ENCODE assay signal across 1 cellular context in the genomic region with DNA sequence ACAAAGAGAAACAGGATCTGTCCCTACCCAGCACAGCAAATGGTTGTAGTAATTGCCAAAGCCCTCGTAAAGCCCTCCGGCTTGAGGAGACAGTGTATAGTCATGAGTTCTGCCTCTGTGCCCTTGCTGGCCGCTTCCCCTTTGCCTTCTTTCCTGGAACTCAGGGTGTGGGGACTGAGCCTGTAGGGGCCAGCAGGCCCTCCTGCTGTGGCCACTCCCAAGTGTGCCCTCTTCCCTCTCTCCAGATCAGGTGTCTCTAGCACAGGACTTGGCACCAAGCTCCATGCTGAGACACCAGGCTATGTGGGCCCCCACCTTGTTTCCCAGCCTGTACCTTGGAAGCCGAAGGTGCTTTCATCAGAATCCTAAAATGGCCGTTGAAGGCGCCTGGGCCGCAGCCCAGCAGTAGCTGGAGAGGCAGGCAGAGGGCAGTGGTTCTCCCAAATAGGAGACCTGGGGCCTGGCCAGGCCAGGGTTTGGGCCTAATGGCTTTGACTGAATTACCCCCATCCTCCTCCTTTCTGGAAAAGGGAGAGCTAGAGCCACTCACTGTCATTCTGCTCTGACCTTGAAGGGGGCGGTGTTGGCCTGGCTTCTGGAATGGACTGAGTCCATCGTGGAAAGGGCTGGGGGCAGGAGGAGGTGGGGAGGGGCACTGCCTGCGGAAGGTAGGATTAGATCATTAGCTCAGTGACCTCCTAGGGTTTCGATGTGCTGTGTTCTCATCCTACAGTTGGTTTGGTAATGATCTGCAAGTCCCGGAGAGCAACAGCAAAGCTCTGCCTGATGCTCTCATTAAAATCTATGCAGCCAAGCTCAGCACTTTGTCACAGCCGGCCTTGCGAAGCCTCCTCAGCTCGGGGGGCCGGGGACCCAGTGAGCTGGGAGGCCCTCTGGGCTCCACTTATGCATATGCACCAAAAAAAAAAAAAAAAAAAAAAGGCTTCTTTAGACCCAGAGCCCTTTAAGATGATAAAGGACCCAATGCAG.
TF ChIP-seq lines count a peak whose summit lies in the region.

No MANE protein-coding gene starts in this region.

TF ChIP-seq in H1, 55 proteins besides CTCF, POLR2A, EP300 and RAD21:
- peak; percentile 75 for TF ChIP-seq YY1 (IDR thresholded peaks at IDR 0.05; ENCODE audit: low read depth, low read length)
